9 cellular contexts compared by ENCODE assay signal in the genomic region with DNA sequence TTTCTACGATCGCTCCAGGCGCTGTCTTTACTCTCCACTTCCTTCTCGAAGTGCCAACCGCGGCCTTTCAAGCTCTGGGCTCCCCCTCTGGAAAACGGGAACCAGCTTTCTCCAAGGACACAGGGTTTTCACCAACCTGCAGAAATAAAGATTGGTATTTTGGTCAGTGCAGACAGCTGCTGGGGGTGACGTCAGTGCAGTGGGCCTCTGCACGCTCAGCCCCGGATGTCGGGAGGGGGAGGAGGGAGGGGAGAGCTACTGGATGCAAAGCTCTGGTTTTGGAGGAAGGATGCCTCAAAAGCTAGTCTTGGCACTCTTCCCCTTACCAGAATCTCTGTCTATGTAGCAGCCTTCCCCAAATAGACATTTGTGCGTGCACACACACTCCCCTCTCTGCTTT. TPM values are rescaled to one million over a fixed set of nuclear protein-coding genes. Genes with fewer than 3 reads are reported as not detected.
DNase-seq lines count a peak whose midpoint lies in the region; ATAC-seq and TF ChIP-seq lines count a peak whose summit lies in the region.
"Had no signal": no experiment of that assay in that cellular context is flagged by ENCODE, and none has a peak within 500 bp of the region (broad histone marks: within the 10 kb centered on the region; RNA-seq: fewer than 3 reads in every experiment).

No MANE protein-coding gene starts in this region.

- H3K27ac ChIP-seq in Panc1 (ENCODE audit: low read length) = no peak overlapping the region
- no peak overlapping the region for H3K27ac ChIP-seq in GM23338 (ENCODE audit: low read depth)

- H3K27me3 ChIP-seq in Panc1 (ENCODE audit: control insufficient read depth, insufficient read depth, low read length) = peaks cover 2% of the 10 kb centered on the region; the same call in 1 of the 2 replicates
- H3K27me3 ChIP-seq in GM23338 (ENCODE audit: insufficient read depth) = no peaks in the 10 kb centered on the region

- no peaks in the 10 kb centered on the region for H3K9me2 ChIP-seq in GM23338 (ENCODE audit: insufficient read depth)

- ATAC-seq in GM18861 (IDR thresholded peaks at IDR 0.05; ENCODE audit: unreplicated experiment) (peak; percentile 55), HG03025 (IDR thresholded peaks at IDR 0.05; ENCODE audit: low FRiP score, unreplicated experiment) (peak; percentile 70), Panc1 (peak; percentile 40; the same call in 1 of the 2 replicates), GM23338 (no peak)

- no peaks in the 10 kb centered on the region for H3F3A ChIP-seq in GM23338 (replicated peaks; ENCODE audit: low read depth)

- H3K9me3 Mint-ChIP-seq in GM23338 = no peaks in the 10 kb centered on the region

- H3K4me3 Mint-ChIP-seq in GM23338 = no peak overlapping the region

- H3K4me1 ChIP-seq in Panc1 (ENCODE audit: control insufficient read depth, insufficient read depth, low read length) (peaks cover 18% of the 10 kb centered on the region), GM23338 (ENCODE audit: insufficient read depth) (peaks cover 26% of the 10 kb centered on the region)

- DNase-seq in Ammon's horn (ENCODE audit: low spot score) = peak; percentile 79
- DNase-seq in Panc1 (ENCODE audit: low read depth, low spot score) = no peak
- peak; percentile 13 for DNase-seq in central memory CD4-positive, alpha-beta T cell
- peak in 42 of 56 donors; percentile 10 to 70 (median 28) for DNase-seq in nucleus accumbens (lab: John Stamatoyannopoulos, UW)
- no peak for DNase-seq in iPS-NIHi7 (ENCODE audit: extremely low spot score)
- DNase-seq in GM23338 (ENCODE audit: low spot score) = no peak

- no peak overlapping the region for H3K27ac Mint-ChIP-seq in GM23338

- H3K4me3 ChIP-seq in Panc1 (ENCODE audit: low read depth in 2 of 2, low read length in 2 of 2) (0 out of 4 replicates have a peak overlapping the region, but pooled peaks of 1 of the 2 experiments have one; percentile 7), GM23338 (no peak overlapping the region)

- no peaks in the 10 kb centered on the region for H3K79me2 ChIP-seq in GM23338 (replicated peaks; ENCODE audit: insufficient read depth)

- H4K20me1 ChIP-seq in GM23338 (replicated peaks; ENCODE audit: insufficient read depth) = peaks cover 4% of the 10 kb centered on the region; the same call in 1 of the 2 replicates

- TF ChIP-seq CTCF in Panc1 (IDR thresholded peaks at IDR 0.05) (no peak), GM23338 (conservative IDR thresholded peaks at IDR 0.05; ENCODE audit: low read depth in 2 of 2) (no peak)

- no peak overlapping the region for H2AFZ ChIP-seq in GM23338

- intact Hi-C loops in Panc1 (cut with micrococcal nuclease; ENCODE audit: unreplicated experiment) = no loop called here

- BruUV-seq in Panc1 (replicated peaks; lab: Mats Ljungman, UMichigan) = no TSS peak

- no peak overlapping the region for H3K4me2 ChIP-seq in GM23338

- no peaks in the 10 kb centered on the region for H3K36me3 Mint-ChIP-seq in GM23338 (ENCODE audit: low read depth)

- H3K36me3 ChIP-seq in Panc1 (ENCODE audit: control insufficient read depth, insufficient read depth, low read length) (no peaks in the 10 kb centered on the region), GM23338 (ENCODE audit: insufficient read depth) (no peaks in the 10 kb centered on the region)

- POLR2A ChIA-PET in Panc1 (lab: Charles Lee) = no interaction called here

- no peaks in the 10 kb centered on the region for H3K9me3 ChIP-seq in Panc1 (ENCODE audit: control insufficient read depth, insufficient read depth, low read depth, low read length)

- in situ Hi-C loops in Panc1 (cut with HindIII; ENCODE audit: low pct_unique_long_range_greater_than_20kb, low sequenced_read_pairs) = no loop called here

- H3K4me1 Mint-ChIP-seq in GM23338 = peaks cover 32% of the 10 kb centered on the region

- CTCF ChIA-PET in Panc1 (lab: Charles Lee) = interaction anchor here (0.6 kb wide), 1 partner anchor 21 kb away, joined by 3 read pairs; no protein-coding TSS in a partner anchor

- peaks cover 8% of the 10 kb centered on the region for H3K27me3 Mint-ChIP-seq in GM23338 (ENCODE audit: insufficient read depth, low read depth, poor library complexity)

TF ChIP-seq in GM23338, 12 proteins besides CTCF, POLR2A, EP300 and RAD21 (continues in another document):
- TF ChIP-seq EZH2phosphoT487 (IDR thresholded peaks at IDR 0.05; ENCODE audit: unreplicated experiment) (no peak), NANOG (IDR thresholded peaks at IDR 0.05; ENCODE audit: borderline replicate concordance) (no peak), ZNF114 (CRISPR knock-in tag; IDR thresholded peaks at IDR 0.05) (no peak), STAT1 (IDR thresholded peaks at IDR 0.05; ENCODE audit: unreplicated experiment) (no peak), CREB1 (CRISPR knock-in tag; IDR thresholded peaks at IDR 0.05; ENCODE audit: low read depth) (no peak), POLR2AphosphoS5 (IDR thresholded peaks at IDR 0.05; ENCODE audit: low read depth) (no peak)
- TF ChIP-seq, protein P1, sequence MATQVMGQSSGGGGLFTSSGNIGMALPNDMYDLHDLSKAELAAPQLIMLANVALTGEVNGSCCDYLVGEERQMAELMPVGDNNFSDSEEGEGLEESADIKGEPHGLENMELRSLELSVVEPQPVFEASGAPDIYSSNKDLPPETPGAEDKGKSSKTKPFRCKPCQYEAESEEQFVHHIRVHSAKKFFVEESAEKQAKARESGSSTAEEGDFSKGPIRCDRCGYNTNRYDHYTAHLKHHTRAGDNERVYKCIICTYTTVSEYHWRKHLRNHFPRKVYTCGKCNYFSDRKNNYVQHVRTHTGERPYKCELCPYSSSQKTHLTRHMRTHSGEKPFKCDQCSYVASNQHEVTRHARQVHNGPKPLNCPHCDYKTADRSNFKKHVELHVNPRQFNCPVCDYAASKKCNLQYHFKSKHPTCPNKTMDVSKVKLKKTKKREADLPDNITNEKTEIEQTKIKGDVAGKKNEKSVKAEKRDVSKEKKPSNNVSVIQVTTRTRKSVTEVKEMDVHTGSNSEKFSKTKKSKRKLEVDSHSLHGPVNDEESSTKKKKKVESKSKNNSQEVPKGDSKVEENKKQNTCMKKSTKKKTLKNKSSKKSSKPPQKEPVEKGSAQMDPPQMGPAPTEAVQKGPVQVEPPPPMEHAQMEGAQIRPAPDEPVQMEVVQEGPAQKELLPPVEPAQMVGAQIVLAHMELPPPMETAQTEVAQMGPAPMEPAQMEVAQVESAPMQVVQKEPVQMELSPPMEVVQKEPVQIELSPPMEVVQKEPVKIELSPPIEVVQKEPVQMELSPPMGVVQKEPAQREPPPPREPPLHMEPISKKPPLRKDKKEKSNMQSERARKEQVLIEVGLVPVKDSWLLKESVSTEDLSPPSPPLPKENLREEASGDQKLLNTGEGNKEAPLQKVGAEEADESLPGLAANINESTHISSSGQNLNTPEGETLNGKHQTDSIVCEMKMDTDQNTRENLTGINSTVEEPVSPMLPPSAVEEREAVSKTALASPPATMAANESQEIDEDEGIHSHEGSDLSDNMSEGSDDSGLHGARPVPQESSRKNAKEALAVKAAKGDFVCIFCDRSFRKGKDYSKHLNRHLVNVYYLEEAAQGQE (IDR thresholded peaks at IDR 0.05; ENCODE audit: unreplicated experiment) = no peak

RNA-seq across cellular contexts. Expression of gene HRK, which starts 19.9 kb away (rescaled TPM):
- total RNA-seq in Panc1 (2021; ENCODE audit: unreplicated experiment) = 0.44 TPM
- polyA plus RNA-seq in Panc1 (2012; ENCODE audit: insufficient read length) = 0.50 TPM
- total RNA-seq in GM23338 (2014; rRNA removed; shearing (Covaris generic)) = 1.0 and 1.9 TPM in 2 replicates
- polyA plus RNA-seq in GM23338 (2016; fragmentation: Nextera tagmentation; extraction: Ambion mirVana) = 1.7 and 1.9 TPM in 2 replicates
- total RNA-seq: glomerular endothelial cell had no signal

RNA-seq across cellular contexts. Expression of gene FBXW8, which starts 49.4 kb away (rescaled TPM):
- 18.0 TPM for total RNA-seq in Panc1 (2021; ENCODE audit: unreplicated experiment)
- polyA plus RNA-seq in Panc1 (2012; ENCODE audit: insufficient read length) = 17.0 TPM
- total RNA-seq in GM23338 (2014; rRNA removed; shearing (Covaris generic)) = 12.9 and 13.9 TPM in 2 replicates
- polyA plus RNA-seq in GM23338 (2016; fragmentation: Nextera tagmentation; extraction: Ambion mirVana) = 4.6 and 4.7 TPM in 2 replicates

Comparison
In these comparisons a context has a peak if more than half of its experiments do, and no peak if none do; other contexts are left out.
1. DNase-seq: peak in Ammon's horn (single experiment), central memory CD4-positive, alpha-beta T cell (single experiment) and nucleus accumbens (42 of 56); none in Panc1 (single experiment), iPS-NIHi7 (single experiment) and GM23338 (single experiment).